7 cellular contexts compared by ENCODE assay signal in genomic region chr2:119352357-119352756, GRCh38. TPM values are rescaled to one million over a fixed set of nuclear protein-coding genes. Genes with fewer than 3 reads are reported as not detected.
DNase-seq lines count a peak whose midpoint lies in the region; ATAC-seq and TF ChIP-seq lines count a peak whose summit lies in the region.

No MANE protein-coding gene starts in this region.

- H3K4me1 ChIP-seq in OCI-LY7 (ENCODE audit: insufficient read depth, low read length, poor library complexity, severe bottlenecking) (peaks cover 71% of the 10 kb centered on the region), prostate gland (replicated peaks) (peaks cover 7% of the 10 kb centered on the region)

- peak overlapping the region; percentile 59 for H3K4me2 ChIP-seq in OCI-LY7 (ENCODE audit: low read length)

- H3K27me3 ChIP-seq in prostate gland (replicated peaks; ENCODE audit: insufficient read depth) = no peaks in the 10 kb centered on the region

- TF ChIP-seq CTCF in OCI-LY7 (conservative IDR thresholded peaks at IDR 0.05; ENCODE audit: low read length) = no peak
- peak in 1 of 4 experiments; percentile 6 for TF ChIP-seq CTCF in prostate gland (IDR thresholded peaks at IDR 0.05)

- H3K9me2 ChIP-seq in OCI-LY7 (ENCODE audit: insufficient read depth, low read length) = no peaks in the 10 kb centered on the region

- H3K4me3 ChIP-seq in OCI-LY7 (ENCODE audit: low read depth, low read length, poor library complexity, severe bottlenecking) (peak overlapping the region; percentile 32), prostate gland (no peak overlapping the region)

- CTCF ChIA-PET in OCI-LY7 (lab: Charles Lee; ENCODE audit: unreplicated experiment) = interaction anchor here (1.2 to 3.3 kb wide), 3 partner anchors 12 to 40 kb away, joined by 4 to 20 read pairs (median 4); no protein-coding TSS in a partner anchor

- H4K20me1 ChIP-seq in OCI-LY7 (ENCODE audit: insufficient read depth, low read length) = no peaks in the 10 kb centered on the region

- no TSS peak for BruUV-seq in OCI-LY7 (replicated peaks; lab: Mats Ljungman, UMichigan)

- H2AFZ ChIP-seq in OCI-LY7 (ENCODE audit: low read length) = peak overlapping the region; percentile 40; the same call in 1 of the 2 replicates

- ATAC-seq in GM19351 (IDR thresholded peaks at IDR 0.05; ENCODE audit: unreplicated experiment) = peak; percentile 95
- peak; percentile 90 for ATAC-seq in HG02981 (IDR thresholded peaks at IDR 0.05; ENCODE audit: unreplicated experiment)

- H3K9me3 ChIP-seq in OCI-LY7 (ENCODE audit: low read length) = peaks cover 11% of the 10 kb centered on the region; the same call in 1 of the 2 replicates
- H3K9me3 ChIP-seq in prostate gland = no peaks in the 10 kb centered on the region

- no peak for TF ChIP-seq POLR2A in prostate gland (IDR thresholded peaks at IDR 0.05)

- DNase-seq in OCI-LY7 (ENCODE audit: low spot score) (peak; percentile 97), prostate gland (ENCODE audit: low spot score) (peak; percentile 53), HuH-7 (ENCODE audit: low spot score) (no peak), C1 segment of cervical spinal cord (lab: John Stamatoyannopoulos, UW) (no peak)
- no peak for DNase-seq in activated naive CD4-positive, alpha-beta T cell treated with Interleukin-2 at 50 U/mL for 16 hours

- H3K79me2 ChIP-seq in OCI-LY7 (ENCODE audit: insufficient read depth, low read depth, low read length) = peaks cover 3% of the 10 kb centered on the region; the same call in 1 of the 2 replicates

- POLR2A ChIA-PET in OCI-LY7 (lab: Charles Lee) = interaction anchor here (0.9 to 10.6 kb wide), 9 partner anchors 9 to 41 kb away, joined by 4 to 124 read pairs (median 6); partner anchors contain the start of genes C2orf76 and DBI

- peak overlapping the region; percentile 96 for H3K27ac ChIP-seq in OCI-LY7 (ENCODE audit: low read depth, low read length, poor library complexity, severe bottlenecking)
- no peak overlapping the region for H3K27ac ChIP-seq in prostate gland

- intact Hi-C loops in OCI-LY7 (cut with micrococcal nuclease; ENCODE audit: unreplicated experiment) (loop anchor here (1.0 kb wide), 1 partner anchor 39 kb away; no protein-coding TSS in a partner anchor), prostate gland (cut with DNase I) (no loop called here)

- no peaks in the 10 kb centered on the region for H3K36me3 ChIP-seq in OCI-LY7 (ENCODE audit: insufficient read depth, low read length)
- no peaks in the 10 kb centered on the region for H3K36me3 ChIP-seq in prostate gland

RNA-seq across cellular contexts. Expression of gene C2orf76, which starts 14.3 kb away (rescaled TPM):
- total RNA-seq in OCI-LY7 (2014; rRNA removed; shearing (Covaris generic)) = 14.2 and 15.4 TPM in 2 replicates
- total RNA-seq in OCI-LY7 (2022) (17.7 and 22.5 TPM in 2 replicates), prostate gland (10 to 100 TPM; 15.8 to 16.2 TPM)

RNA-seq across cellular contexts. Expression of gene DBI, which starts 14.4 kb away (rescaled TPM):
- 293 and 348 TPM in 2 replicates for total RNA-seq in OCI-LY7 (2014; rRNA removed; shearing (Covaris generic))
- total RNA-seq in OCI-LY7 (2022) (309 and 338 TPM in 2 replicates), prostate gland (100 to 1,000 TPM; 145 to 324 TPM)

Comparison
In these comparisons a context has a peak if more than half of its experiments do, and no peak if none do; other contexts are left out.
1. DNase-seq: peak in OCI-LY7 (single experiment) and prostate gland (single experiment); none in activated naive CD4-positive, alpha-beta T cell treated with Interleukin-2 at 50 U/mL for 16 hours (single experiment), HuH-7 (single experiment) and C1 segment of cervical spinal cord (0 of 14).